Comparison of ENCODE assay signal across 1 cellular context in genomic region chr6:30345852-30346251, GRCh38.
TF ChIP-seq lines count a peak whose summit lies in the region.

No MANE protein-coding gene starts in this region.

TF ChIP-seq in endothelial cell of umbilical vein, 7 proteins besides CTCF, POLR2A, EP300 and RAD21:
- TF ChIP-seq JUN (IDR thresholded peaks at IDR 0.05; ENCODE audit: borderline replicate concordance, insufficient read depth, insufficient read length, low read depth) (no peak), EZH2 (IDR thresholded peaks at IDR 0.05; ENCODE audit: borderline replicate concordance, low read depth, low read length, severe bottlenecking) (no peak), MYC (IDR thresholded peaks at IDR 0.05; ENCODE audit: low read depth, low read length) (no peak), GATA2 (IDR thresholded peaks at IDR 0.05; ENCODE audit: insufficient read depth, insufficient read length, low read depth, low read length) (no peak), MAX (IDR thresholded peaks at IDR 0.05; ENCODE audit: insufficient read depth, insufficient read length) (no peak), POLR2AphosphoS5 (IDR thresholded peaks at IDR 0.05; ENCODE audit: insufficient read depth, low read depth, low read length) (no peak), FOS (IDR thresholded peaks at IDR 0.05; ENCODE audit: borderline replicate concordance, insufficient read depth, low read length) (no peak)
